8 cellular contexts compared by ENCODE assay signal in the genomic region with DNA sequence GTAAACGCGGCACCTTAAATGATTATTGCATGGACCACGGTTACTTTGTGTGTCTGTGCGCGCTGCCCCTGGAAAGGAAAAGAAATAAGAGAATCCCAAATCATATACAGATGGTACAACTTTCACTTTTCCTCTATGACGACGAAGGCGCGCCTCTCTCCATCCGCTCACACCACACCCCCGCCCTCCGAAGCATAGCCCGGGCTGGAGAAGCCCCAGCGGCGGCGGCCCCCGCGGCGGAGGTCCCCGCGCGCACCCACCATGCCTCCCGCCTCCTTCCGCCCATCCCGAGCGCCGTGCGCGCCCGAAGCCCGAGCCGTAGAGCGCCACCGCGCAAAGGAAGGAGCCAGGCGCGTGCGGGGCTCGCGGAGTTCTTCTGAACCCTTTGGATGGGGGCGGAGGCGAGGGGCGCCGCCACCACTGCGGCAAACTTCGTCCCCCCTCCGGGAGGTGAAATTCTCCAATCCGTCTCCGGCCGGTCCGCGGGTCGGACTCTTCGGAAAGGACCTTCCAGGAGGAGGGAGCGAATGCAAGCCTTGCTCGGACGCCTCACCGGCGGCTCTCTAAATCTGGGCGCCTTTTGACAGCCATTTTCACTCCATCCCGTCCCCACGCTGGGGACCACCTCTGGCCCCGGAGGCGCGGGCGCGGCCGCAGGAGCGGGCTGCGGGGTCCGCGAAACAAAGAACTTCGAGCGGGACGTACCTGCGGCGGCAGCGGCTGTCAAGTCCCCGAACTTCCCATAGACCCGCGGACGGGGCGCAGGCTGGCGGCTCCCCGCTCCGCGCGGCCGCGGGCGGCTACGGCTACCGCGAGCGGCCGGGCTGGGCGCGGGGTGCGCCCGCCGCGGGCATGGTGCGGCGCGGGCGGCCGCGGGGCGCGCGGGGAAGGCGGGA. TPM values are rescaled to one million over a fixed set of nuclear protein-coding genes. Genes with fewer than 3 reads are reported as not detected.
DNase-seq lines count a peak whose midpoint lies in the region; ATAC-seq, FAIRE-seq and TF ChIP-seq lines count a peak whose summit lies in the region.

No MANE protein-coding gene starts in this region.

- H3K79me2 ChIP-seq in HepG2 (ENCODE audit: insufficient read depth, low read length): no peaks in the 10 kb centered on the region

- peak overlapping the region; percentile 26 to 60 (median 30); a peak in 4 of 6 replicates for H3K4me3 ChIP-seq in HepG2 (replicated peaks in 1 of 3; ENCODE audit: insufficient read depth in 1 of 3, low read depth in 2 of 3, low read length in 3 of 3)
- peak overlapping the region; percentile 62 to 82 for H3K4me3 ChIP-seq in testis

- H3K36me3 ChIP-seq in HepG2 (replicated peaks in 1 of 2; ENCODE audit: control insufficient read depth in 1 of 2, insufficient read depth in 2 of 2, low read length in 2 of 2): no peaks in the 10 kb centered on the region
- no peaks in the 10 kb centered on the region for H3K36me3 ChIP-seq in testis (ENCODE audit: low read depth, missing control alignments)

- no peak overlapping the region for H3K9ac ChIP-seq in HepG2 (ENCODE audit: insufficient read depth, low read depth, low read length)

- H3K27ac ChIP-seq in HepG2 (ENCODE audit: extremely low read length, insufficient read depth, low read length): no peak overlapping the region
- peak overlapping the region; percentile 80 to 88 for H3K27ac ChIP-seq in testis

- H2AFZ ChIP-seq in HepG2 (ENCODE audit: low read length): no peak overlapping the region

- in situ Hi-C loops in HepG2 (cut with HindIII; ENCODE audit: extremely low pct_ligation_motif_present, low pct_unique_long_range_greater_than_20kb): no loop called here

- CTCF ChIA-PET in HepG2 (lab: Yijun Ruan, JAX; ENCODE audit: low intra/inter-chr PET ratio, low total read pairs): no interaction called here

- H3K9me3 ChIP-seq in HepG2 (ENCODE audit: low read length): no peaks in the 10 kb centered on the region
- H3K9me3 ChIP-seq in testis: no peaks in the 10 kb centered on the region

- no peaks in the 10 kb centered on the region; the same call in 1 of the 2 replicates for H3K4me1 ChIP-seq in HepG2 (ENCODE audit: insufficient read depth, low read length)
- H3K4me1 ChIP-seq in testis: peaks cover 3% of the 10 kb centered on the region

- POLR2A ChIA-PET in HepG2 (lab: Yijun Ruan, JAX): no interaction called here

- peak overlapping the region; percentile 69 for H3K4me2 ChIP-seq in HepG2 (ENCODE audit: low read depth, low read length)

- TF ChIP-seq POLR2A in HepG2 (IDR thresholded peaks at IDR 0.05; ENCODE audit: insufficient read depth in 1 of 2, low read depth in 2 of 2, low read length in 2 of 2) (no peak), testis (IDR thresholded peaks at IDR 0.05) (no peak)

- TF ChIP-seq RAD21 in HepG2 (CRISPR knock-in tag; IDR thresholded peaks at IDR 0.05): no peak

- FAIRE-seq in HepG2 (lab: Jason Lieb, UNC): no peak

- intact Hi-C loops in HepG2 (cut with micrococcal nuclease; ENCODE audit: unreplicated experiment): no loop called here
- intact Hi-C loops in testis (cut with DNase I; ENCODE audit: low total_unique reads): no loop called here

- no TSS peak for BruUV-seq in HepG2 (replicated peaks; lab: Mats Ljungman, UMichigan)

- ATAC-seq in GM21723 (IDR thresholded peaks at IDR 0.05; ENCODE audit: unreplicated experiment) (peak; percentile 50), HepG2 (peak; percentile 57), HG03457 (IDR thresholded peaks at IDR 0.05; ENCODE audit: unreplicated experiment) (no peak)

- H3K27me3 ChIP-seq in HepG2 (ENCODE audit: control insufficient read depth in 1 of 2, insufficient read depth in 2 of 2, low read length in 2 of 2): peaks cover 4 to 56% of the 10 kb centered on the region in 2 experiments; a peak in 4 of 5 replicates
- H3K27me3 ChIP-seq in testis: no peaks in the 10 kb centered on the region

- TF ChIP-seq CTCF in HepG2 (CRISPR knock-in tag; IDR thresholded peaks at IDR 0.05) (no peak), testis (IDR thresholded peaks at IDR 0.05) (no peak)

- peak; percentile 72 for DNase-seq in EH (ENCODE audit: low read depth)
- DNase-seq in NCI-H226: peak; percentile 47
- peak; percentile 49 for DNase-seq in dedifferentiated amniotic fluid mesenchymal stem cell (ENCODE audit: extremely low spot score)
- no peak for DNase-seq in HepG2 (ENCODE audit: low spot score)
- peak; percentile 66 for DNase-seq in testis
- no peak for DNase-seq in NCI-H1417 treated with DMSO at 0.1 percent for 48 hours (lab: John Stamatoyannopoulos, UW)

- TF ChIP-seq EP300 in HepG2 (IDR thresholded peaks at IDR 0.05; ENCODE audit: low read depth in 2 of 2, low read length in 2 of 2): no peak
- TF ChIP-seq EP300 in HepG2 (CRISPR knock-in tag; IDR thresholded peaks at IDR 0.05; ENCODE audit: borderline replicate concordance): no peak

- 19% methylated on average over 29 of the region's 112 CpGs for WGBS in HepG2 (ENCODE audit: low lambda C conversion rate)
- WGBS in testis, 2 donors: 0% methylated on average over 10 to 29 of the region's 112 CpGs

- H4K20me1 ChIP-seq in HepG2 (ENCODE audit: insufficient read depth, low read length): no peaks in the 10 kb centered on the region

TF ChIP-seq in HepG2, 621 proteins besides CTCF, POLR2A, EP300 and RAD21 (continues in another document):
- TF ChIP-seq SP2 (CRISPR knock-in tag; IDR thresholded peaks at IDR 0.05): no peak
- TF ChIP-seq, protein P1, sequence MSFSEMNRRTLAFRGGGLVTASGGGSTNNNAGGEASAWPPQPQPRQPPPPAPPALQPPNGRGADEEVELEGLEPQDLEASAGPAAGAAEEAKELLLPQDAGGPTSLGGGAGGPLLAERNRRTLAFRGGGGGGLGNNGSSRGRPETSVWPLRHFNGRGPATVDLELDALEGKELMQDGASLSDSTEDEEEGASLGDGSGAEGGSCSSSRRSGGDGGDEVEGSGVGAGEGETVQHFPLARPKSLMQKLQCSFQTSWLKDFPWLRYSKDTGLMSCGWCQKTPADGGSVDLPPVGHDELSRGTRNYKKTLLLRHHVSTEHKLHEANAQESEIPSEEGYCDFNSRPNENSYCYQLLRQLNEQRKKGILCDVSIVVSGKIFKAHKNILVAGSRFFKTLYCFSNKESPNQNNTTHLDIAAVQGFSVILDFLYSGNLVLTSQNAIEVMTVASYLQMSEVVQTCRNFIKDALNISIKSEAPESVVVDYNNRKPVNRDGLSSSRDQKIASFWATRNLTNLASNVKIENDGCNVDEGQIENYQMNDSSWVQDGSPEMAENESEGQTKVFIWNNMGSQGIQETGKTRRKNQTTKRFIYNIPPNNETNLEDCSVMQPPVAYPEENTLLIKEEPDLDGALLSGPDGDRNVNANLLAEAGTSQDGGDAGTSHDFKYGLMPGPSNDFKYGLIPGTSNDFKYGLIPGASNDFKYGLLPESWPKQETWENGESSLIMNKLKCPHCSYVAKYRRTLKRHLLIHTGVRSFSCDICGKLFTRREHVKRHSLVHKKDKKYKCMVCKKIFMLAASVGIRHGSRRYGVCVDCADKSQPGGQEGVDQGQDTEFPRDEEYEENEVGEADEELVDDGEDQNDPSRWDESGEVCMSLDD (CRISPR knock-in tag; IDR thresholded peaks at IDR 0.05; ENCODE audit: borderline replicate concordance): peak; percentile 9; the same call in 1 of the 2 replicates
- TF ChIP-seq, protein P2, sequence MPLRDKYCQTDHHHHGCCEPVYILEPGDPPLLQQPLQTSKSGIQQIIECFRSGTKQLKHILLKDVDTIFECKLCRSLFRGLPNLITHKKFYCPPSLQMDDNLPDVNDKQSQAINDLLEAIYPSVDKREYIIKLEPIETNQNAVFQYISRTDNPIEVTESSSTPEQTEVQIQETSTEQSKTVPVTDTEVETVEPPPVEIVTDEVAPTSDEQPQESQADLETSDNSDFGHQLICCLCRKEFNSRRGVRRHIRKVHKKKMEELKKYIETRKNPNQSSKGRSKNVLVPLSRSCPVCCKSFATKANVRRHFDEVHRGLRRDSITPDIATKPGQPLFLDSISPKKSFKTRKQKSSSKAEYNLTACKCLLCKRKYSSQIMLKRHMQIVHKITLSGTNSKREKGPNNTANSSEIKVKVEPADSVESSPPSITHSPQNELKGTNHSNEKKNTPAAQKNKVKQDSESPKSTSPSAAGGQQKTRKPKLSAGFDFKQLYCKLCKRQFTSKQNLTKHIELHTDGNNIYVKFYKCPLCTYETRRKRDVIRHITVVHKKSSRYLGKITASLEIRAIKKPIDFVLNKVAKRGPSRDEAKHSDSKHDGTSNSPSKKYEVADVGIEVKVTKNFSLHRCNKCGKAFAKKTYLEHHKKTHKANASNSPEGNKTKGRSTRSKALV (CRISPR knock-in tag; IDR thresholded peaks at IDR 0.05): peak; percentile 79
- no peak for TF ChIP-seq PHF20 (CRISPR knock-in tag; IDR thresholded peaks at IDR 0.05)
- no peak for TF ChIP-seq ZBTB38 (CRISPR knock-in tag; IDR thresholded peaks at IDR 0.05)

RNA-seq across cellular contexts. Expression of a gene that starts 0.5 kb away (rescaled TPM):
- total RNA-seq in HepG2 (2016; rRNA removed; fragmentation: Illumina TruSeq; extraction: Trizol) (not detected in 2 replicates), testis (1 to 10 TPM; 3.8 to 5.0 TPM)
- not detected in 2 replicates for total RNA-seq in HepG2 (2016; cell fraction: cytosol; rRNA removed; fragmentation: Illumina TruSeq; extraction: Trizol; ENCODE audit: low read depth)
- total RNA-seq in HepG2 (2016; cell fraction: insoluble cytoplasmic fraction; rRNA removed; fragmentation: Illumina TruSeq; extraction: Trizol): not detected in 2 replicates
- total RNA-seq in HepG2 (2016; cell fraction: membrane; rRNA removed; fragmentation: Illumina TruSeq; extraction: Trizol): not detected in 2 replicates
- not detected in 2 replicates for total RNA-seq in HepG2 (2016; cell fraction: nucleus; rRNA removed; fragmentation: Illumina TruSeq; extraction: Trizol)
- polyA plus RNA-seq in HepG2 (2011; rRNA removed) (not detected in 2 replicates), testis (ENCODE audit: insufficient read depth, low read depth, low replicate concordance) (7.3 TPM)
- polyA plus RNA-seq in HepG2 (2011; cell fraction: cytosol; rRNA removed): not detected in 2 replicates
- not detected in 2 replicates for polyA plus RNA-seq in HepG2 (2011; cell fraction: nucleus; rRNA removed)
- not detected in 2 replicates for polyA plus RNA-seq in HepG2 (2012)
- polyA plus RNA-seq in HepG2 (2016; cell fraction: cytosol; fragmentation: Illumina TruSeq; extraction: Trizol; ENCODE audit: low read depth): not detected in 2 replicates
- not detected in 2 replicates for polyA plus RNA-seq in HepG2 (2016; cell fraction: insoluble cytoplasmic fraction; fragmentation: Illumina TruSeq; extraction: Trizol; ENCODE audit: low read depth)
- not detected in 2 replicates for polyA plus RNA-seq in HepG2 (2016; cell fraction: membrane; fragmentation: Illumina TruSeq; extraction: Trizol; ENCODE audit: low read depth)
- polyA plus RNA-seq in HepG2 (2016; cell fraction: nucleus; fragmentation: Illumina TruSeq; extraction: Trizol; ENCODE audit: insufficient read depth, low read depth): not detected in 2 replicates
- 1.8 TPM in 1 of 2 replicates, not detected in the other for polyA minus RNA-seq in HepG2 (2011; rRNA and poly(A)+ RNA removed; ENCODE audit: low replicate concordance)
- not detected in 2 replicates for polyA minus RNA-seq in HepG2 (2011; cell fraction: cytosol; rRNA and poly(A)+ RNA removed)
- not detected in 2 replicates for polyA minus RNA-seq in HepG2 (2011; cell fraction: nucleus; rRNA and poly(A)+ RNA removed)

Comparison
In these comparisons a context has a peak if more than half of its experiments do, and no peak if none do; other contexts are left out.
1. DNase-seq: peak in EH (single experiment), NCI-H226 (single experiment), dedifferentiated amniotic fluid mesenchymal stem cell (single experiment) and testis (single experiment); none in HepG2 (single experiment) and NCI-H1417 treated with DMSO at 0.1 percent for 48 hours (single experiment).